ENCODE assay signal across 2 cellular contexts in genomic region chr20:54650201-54650722, GRCh38.
TF ChIP-seq lines count a peak whose summit lies in the region.

No MANE protein-coding gene starts in this region.

TF ChIP-seq in endothelial cell of umbilical vein, 7 proteins besides CTCF, POLR2A, EP300 and RAD21 (continued from another document):
- TF ChIP-seq MAX (IDR thresholded peaks at IDR 0.05; ENCODE audit: insufficient read depth, insufficient read length), result no peak
- TF ChIP-seq MYC (IDR thresholded peaks at IDR 0.05; ENCODE audit: low read depth, low read length), result no peak
- TF ChIP-seq FOS (IDR thresholded peaks at IDR 0.05; ENCODE audit: borderline replicate concordance, insufficient read depth, low read length), result no peak

TF ChIP-seq in HepG2, 621 proteins besides CTCF, POLR2A, EP300 and RAD21:
- TF ChIP-seq, protein P1, sequence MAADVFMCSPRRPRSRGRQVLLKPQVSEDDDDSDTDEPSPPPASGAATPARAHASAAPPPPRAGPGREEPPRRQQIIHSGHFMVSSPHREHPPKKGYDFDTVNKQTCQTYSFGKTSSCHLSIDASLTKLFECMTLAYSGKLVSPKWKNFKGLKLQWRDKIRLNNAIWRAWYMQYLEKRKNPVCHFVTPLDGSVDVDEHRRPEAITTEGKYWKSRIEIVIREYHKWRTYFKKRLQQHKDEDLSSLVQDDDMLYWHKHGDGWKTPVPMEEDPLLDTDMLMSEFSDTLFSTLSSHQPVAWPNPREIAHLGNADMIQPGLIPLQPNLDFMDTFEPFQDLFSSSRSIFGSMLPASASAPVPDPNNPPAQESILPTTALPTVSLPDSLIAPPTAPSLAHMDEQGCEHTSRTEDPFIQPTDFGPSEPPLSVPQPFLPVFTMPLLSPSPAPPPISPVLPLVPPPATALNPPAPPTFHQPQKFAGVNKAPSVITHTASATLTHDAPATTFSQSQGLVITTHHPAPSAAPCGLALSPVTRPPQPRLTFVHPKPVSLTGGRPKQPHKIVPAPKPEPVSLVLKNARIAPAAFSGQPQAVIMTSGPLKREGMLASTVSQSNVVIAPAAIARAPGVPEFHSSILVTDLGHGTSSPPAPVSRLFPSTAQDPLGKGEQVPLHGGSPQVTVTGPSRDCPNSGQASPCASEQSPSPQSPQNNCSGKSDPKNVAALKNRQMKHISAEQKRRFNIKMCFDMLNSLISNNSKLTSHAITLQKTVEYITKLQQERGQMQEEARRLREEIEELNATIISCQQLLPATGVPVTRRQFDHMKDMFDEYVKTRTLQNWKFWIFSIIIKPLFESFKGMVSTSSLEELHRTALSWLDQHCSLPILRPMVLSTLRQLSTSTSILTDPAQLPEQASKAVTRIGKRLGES (CRISPR knock-in tag; IDR thresholded peaks at IDR 0.05; ENCODE audit: borderline replicate concordance), result no peak
- TF ChIP-seq ZNF703 (CRISPR knock-in tag; IDR thresholded peaks at IDR 0.05; ENCODE audit: borderline replicate concordance) (no peak), JARID2 (CRISPR knock-in tag; IDR thresholded peaks at IDR 0.05; ENCODE audit: insufficient replicate concordance) (no peak), ZNF781 (CRISPR knock-in tag; IDR thresholded peaks at IDR 0.05; ENCODE audit: borderline replicate concordance, not compliant biosample characterization) (no peak), MXI1 (IDR thresholded peaks at IDR 0.05; ENCODE audit: borderline replicate concordance, low read depth, low read length) (no peak), SP2 (CRISPR knock-in tag; IDR thresholded peaks at IDR 0.05) (no peak), GABPB1 (CRISPR knock-in tag; IDR thresholded peaks at IDR 0.05) (no peak), ZNF75D (CRISPR knock-in tag; IDR thresholded peaks at IDR 0.05; ENCODE audit: borderline replicate concordance) (no peak), ZNF788 (CRISPR knock-in tag; IDR thresholded peaks at IDR 0.05; ENCODE audit: borderline replicate concordance) (no peak), ZSCAN9 (CRISPR knock-in tag; IDR thresholded peaks at IDR 0.05; ENCODE audit: borderline replicate concordance) (no peak)
